In the genomic region with DNA sequence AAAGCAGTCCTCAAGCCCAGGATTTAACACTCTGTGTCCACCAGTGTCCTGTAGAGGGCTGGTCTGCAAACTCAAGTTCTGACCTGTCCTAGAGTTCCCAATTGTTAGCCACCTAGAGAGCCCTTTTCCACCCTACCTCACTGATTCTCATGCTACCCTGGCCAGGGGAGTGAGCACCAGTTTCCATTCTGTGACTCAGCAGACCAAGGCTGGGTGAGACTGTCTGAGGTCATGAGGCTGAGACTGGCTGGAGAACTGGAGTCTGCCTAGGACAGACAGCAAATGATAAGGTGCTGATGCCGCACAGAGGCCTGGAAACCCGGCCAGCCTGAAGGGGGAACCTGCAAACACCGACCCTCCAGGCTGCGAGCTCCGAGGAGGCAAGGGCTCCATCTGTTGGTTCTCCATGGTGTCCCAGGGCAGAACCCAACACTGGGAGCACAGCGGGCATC, we compare ENCODE assay signal across 1 cellular context.
TF ChIP-seq lines count a peak whose summit lies in the region.

No MANE protein-coding gene starts in this region.

TF ChIP-seq in K562, 482 proteins besides CTCF, POLR2A, EP300 and RAD21 (continued from another document and continues in another):
- TF ChIP-seq ZNF639 (CRISPR knock-in tag; conservative IDR thresholded peaks at IDR 0.05 in 1 of 2, IDR thresholded peaks at IDR 0.05 in 1 of 2) (no peak), PHF21A (IDR thresholded peaks at IDR 0.05; ENCODE audit: borderline replicate concordance, low read depth) (no peak), RBM34 (IDR thresholded peaks at IDR 0.05; ENCODE audit: borderline replicate concordance, insufficient read depth, low read length) (no peak), TEAD1 (CRISPR knock-in tag; IDR thresholded peaks at IDR 0.05) (no peak), ZBTB7A (IDR thresholded peaks at IDR 0.05; ENCODE audit: borderline replicate concordance, control insufficient read depth, low read depth, low read length) (peak; percentile 56; the same call in 1 of the 2 replicates), SOX6 (IDR thresholded peaks at IDR 0.05) (no peak), DMBX1 (CRISPR knock-in tag; IDR thresholded peaks at IDR 0.05; ENCODE audit: borderline replicate concordance) (no peak), ZNF175 (CRISPR knock-in tag; IDR thresholded peaks at IDR 0.05; ENCODE audit: low read depth) (no peak), WHSC1 (IDR thresholded peaks at IDR 0.05; ENCODE audit: low read length) (no peak), GABPB2 (CRISPR knock-in tag; conservative IDR thresholded peaks at IDR 0.05) (no peak), ARHGAP35 (IDR thresholded peaks at IDR 0.05; ENCODE audit: partially characterized antibody) (no peak), ZNF75A (CRISPR knock-in tag; IDR thresholded peaks at IDR 0.05) (no peak), BRF1 (IDR thresholded peaks at IDR 0.05; ENCODE audit: borderline replicate concordance, extremely low read depth, insufficient read length) (no peak), CREB3 (tag; conservative IDR thresholded peaks at IDR 0.05; ENCODE audit: low read depth) (no peak), CHCHD3 (CRISPR knock-in tag; IDR thresholded peaks at IDR 0.05) (no peak), TCF7 (IDR thresholded peaks at IDR 0.05; ENCODE audit: borderline replicate concordance) (no peak), NFXL1 (CRISPR knock-in tag; IDR thresholded peaks at IDR 0.05) (no peak), CTBP1 (IDR thresholded peaks at IDR 0.05; ENCODE audit: borderline replicate concordance) (peak; percentile 40; the same call in 1 of the 2 replicates), DIDO1 (tag; IDR thresholded peaks at IDR 0.05; ENCODE audit: low read depth) (no peak), TSC22D4 (tag; IDR thresholded peaks at IDR 0.05) (no peak), MAFK (IDR thresholded peaks at IDR 0.05; ENCODE audit: low read length) (peak; percentile 39; the same call in 1 of the 2 replicates), ARID1B (IDR thresholded peaks at IDR 0.05) (no peak), SAFB (IDR thresholded peaks at IDR 0.05; ENCODE audit: borderline replicate concordance, low read depth, low read length) (no peak), ZNF507 (tag; conservative IDR thresholded peaks at IDR 0.05) (no peak), TAF1 (IDR thresholded peaks at IDR 0.05; ENCODE audit: control insufficient read depth, extremely low read depth, insufficient read depth, low read length, severe bottlenecking) (no peak), NFIX (CRISPR knock-in tag; IDR thresholded peaks at IDR 0.05; ENCODE audit: low read depth) (no peak), MAFG (tag; conservative IDR thresholded peaks at IDR 0.05) (peak; percentile 60), SPI1 (IDR thresholded peaks at IDR 0.05; ENCODE audit: borderline replicate concordance, low read depth, low read length) (no peak), SNRNP70 (optimal IDR thresholded peaks at IDR 0.05; ENCODE audit: low read depth, low read length) (no peak), SMAD2 (IDR thresholded peaks at IDR 0.05; ENCODE audit: low read depth, low read length) (no peak), FOXA3 (CRISPR knock-in tag; conservative IDR thresholded peaks at IDR 0.05 in 1 of 2, IDR thresholded peaks at IDR 0.05 in 1 of 2) (no peak), NFE2 (IDR thresholded peaks at IDR 0.05; ENCODE audit: low read depth) (peak; percentile 57), LEF1 (IDR thresholded peaks at IDR 0.05) (no peak), CBFA2T2 (conservative IDR thresholded peaks at IDR 0.05) (no peak), MXD1 (CRISPR knock-in tag; IDR thresholded peaks at IDR 0.05; ENCODE audit: borderline replicate concordance, poor library complexity, severe bottlenecking) (no peak), PCBP1 (IDR thresholded peaks at IDR 0.05; ENCODE audit: low read depth, low read length, poor library complexity, severe bottlenecking) (no peak), C11orf30 (IDR thresholded peaks at IDR 0.05; ENCODE audit: low read depth) (peak; percentile 54; the same call in 1 of the 2 replicates), THRB (CRISPR knock-in tag; conservative IDR thresholded peaks at IDR 0.05) (no peak), CTCFL (IDR thresholded peaks at IDR 0.05; ENCODE audit: borderline replicate concordance, insufficient read depth, low read depth, low read length, poor library complexity, severe bottlenecking) (peak; percentile 76), POLR3G (IDR thresholded peaks at IDR 0.05; ENCODE audit: extremely low read depth, insufficient read length, insufficient replicate concordance) (no peak)
- TF ChIP-seq, protein P1, sequence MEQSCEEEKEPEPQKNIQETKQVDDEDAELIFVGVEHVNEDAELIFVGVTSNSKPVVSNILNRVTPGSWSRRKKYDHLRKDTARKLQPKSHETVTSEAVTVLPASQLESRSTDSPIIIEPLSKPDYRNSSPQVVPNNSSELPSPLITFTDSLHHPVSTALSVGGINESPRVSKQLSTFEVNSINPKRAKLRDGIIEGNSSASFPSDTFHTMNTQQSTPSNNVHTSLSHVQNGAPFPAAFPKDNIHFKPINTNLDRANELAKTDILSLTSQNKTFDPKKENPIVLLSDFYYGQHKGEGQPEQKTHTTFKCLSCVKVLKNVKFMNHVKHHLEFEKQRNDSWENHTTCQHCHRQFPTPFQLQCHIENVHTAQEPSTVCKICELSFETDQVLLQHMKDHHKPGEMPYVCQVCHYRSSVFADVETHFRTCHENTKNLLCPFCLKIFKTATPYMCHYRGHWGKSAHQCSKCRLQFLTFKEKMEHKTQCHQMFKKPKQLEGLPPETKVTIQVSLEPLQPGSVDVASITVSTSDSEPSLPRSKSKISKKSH (CRISPR knock-in tag; IDR thresholded peaks at IDR 0.05), result no peak
- TF ChIP-seq, protein P2, sequence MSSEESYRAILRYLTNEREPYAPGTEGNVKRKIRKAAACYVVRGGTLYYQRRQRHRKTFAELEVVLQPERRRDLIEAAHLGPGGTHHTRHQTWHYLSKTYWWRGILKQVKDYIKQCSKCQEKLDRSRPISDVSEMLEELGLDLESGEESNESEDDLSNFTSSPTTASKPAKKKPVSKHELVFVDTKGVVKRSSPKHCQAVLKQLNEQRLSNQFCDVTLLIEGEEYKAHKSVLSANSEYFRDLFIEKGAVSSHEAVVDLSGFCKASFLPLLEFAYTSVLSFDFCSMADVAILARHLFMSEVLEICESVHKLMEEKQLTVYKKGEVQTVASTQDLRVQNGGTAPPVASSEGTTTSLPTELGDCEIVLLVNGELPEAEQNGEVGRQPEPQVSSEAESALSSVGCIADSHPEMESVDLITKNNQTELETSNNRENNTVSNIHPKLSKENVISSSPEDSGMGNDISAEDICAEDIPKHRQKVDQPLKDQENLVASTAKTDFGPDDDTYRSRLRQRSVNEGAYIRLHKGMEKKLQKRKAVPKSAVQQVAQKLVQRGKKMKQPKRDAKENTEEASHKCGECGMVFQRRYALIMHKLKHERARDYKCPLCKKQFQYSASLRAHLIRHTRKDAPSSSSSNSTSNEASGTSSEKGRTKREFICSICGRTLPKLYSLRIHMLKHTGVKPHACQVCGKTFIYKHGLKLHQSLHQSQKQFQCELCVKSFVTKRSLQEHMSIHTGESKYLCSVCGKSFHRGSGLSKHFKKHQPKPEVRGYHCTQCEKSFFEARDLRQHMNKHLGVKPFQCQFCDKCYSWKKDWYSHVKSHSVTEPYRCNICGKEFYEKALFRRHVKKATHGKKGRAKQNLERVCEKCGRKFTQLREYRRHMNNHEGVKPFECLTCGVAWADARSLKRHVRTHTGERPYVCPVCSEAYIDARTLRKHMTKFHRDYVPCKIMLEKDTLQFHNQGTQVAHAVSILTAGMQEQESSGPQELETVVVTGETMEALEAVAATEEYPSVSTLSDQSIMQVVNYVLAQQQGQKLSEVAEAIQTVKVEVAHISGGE (CRISPR knock-in tag; IDR thresholded peaks at IDR 0.05), result no peak
- TF ChIP-seq, protein P3, sequence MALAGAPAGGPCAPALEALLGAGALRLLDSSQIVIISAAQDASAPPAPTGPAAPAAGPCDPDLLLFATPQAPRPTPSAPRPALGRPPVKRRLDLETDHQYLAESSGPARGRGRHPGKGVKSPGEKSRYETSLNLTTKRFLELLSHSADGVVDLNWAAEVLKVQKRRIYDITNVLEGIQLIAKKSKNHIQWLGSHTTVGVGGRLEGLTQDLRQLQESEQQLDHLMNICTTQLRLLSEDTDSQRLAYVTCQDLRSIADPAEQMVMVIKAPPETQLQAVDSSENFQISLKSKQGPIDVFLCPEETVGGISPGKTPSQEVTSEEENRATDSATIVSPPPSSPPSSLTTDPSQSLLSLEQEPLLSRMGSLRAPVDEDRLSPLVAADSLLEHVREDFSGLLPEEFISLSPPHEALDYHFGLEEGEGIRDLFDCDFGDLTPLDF (CRISPR knock-in tag; IDR thresholded peaks at IDR 0.05), result no peak
- TF ChIP-seq, protein P4, sequence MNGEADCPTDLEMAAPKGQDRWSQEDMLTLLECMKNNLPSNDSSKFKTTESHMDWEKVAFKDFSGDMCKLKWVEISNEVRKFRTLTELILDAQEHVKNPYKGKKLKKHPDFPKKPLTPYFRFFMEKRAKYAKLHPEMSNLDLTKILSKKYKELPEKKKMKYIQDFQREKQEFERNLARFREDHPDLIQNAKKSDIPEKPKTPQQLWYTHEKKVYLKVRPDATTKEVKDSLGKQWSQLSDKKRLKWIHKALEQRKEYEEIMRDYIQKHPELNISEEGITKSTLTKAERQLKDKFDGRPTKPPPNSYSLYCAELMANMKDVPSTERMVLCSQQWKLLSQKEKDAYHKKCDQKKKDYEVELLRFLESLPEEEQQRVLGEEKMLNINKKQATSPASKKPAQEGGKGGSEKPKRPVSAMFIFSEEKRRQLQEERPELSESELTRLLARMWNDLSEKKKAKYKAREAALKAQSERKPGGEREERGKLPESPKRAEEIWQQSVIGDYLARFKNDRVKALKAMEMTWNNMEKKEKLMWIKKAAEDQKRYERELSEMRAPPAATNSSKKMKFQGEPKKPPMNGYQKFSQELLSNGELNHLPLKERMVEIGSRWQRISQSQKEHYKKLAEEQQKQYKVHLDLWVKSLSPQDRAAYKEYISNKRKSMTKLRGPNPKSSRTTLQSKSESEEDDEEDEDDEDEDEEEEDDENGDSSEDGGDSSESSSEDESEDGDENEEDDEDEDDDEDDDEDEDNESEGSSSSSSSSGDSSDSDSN (IDR thresholded peaks at IDR 0.05; ENCODE audit: borderline replicate concordance in 1 of 2, low read depth in 2 of 2, low read length in 2 of 2), result peak; percentile 42 to 73; a peak in 2 of 4 replicates
- TF ChIP-seq, protein P5, sequence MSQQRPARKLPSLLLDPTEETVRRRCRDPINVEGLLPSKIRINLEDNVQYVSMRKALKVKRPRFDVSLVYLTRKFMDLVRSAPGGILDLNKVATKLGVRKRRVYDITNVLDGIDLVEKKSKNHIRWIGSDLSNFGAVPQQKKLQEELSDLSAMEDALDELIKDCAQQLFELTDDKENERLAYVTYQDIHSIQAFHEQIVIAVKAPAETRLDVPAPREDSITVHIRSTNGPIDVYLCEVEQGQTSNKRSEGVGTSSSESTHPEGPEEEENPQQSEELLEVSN (IDR thresholded peaks at IDR 0.05; ENCODE audit: borderline replicate concordance in 1 of 2, extremely low read depth in 1 of 2, insufficient read depth in 1 of 2, insufficient read length in 1 of 2, low read depth in 1 of 2, low read length in 1 of 2, poor library complexity in 1 of 2, severe bottlenecking in 1 of 2), result no peak
